ENCODE assay signal across 18 cellular contexts in genomic region chr2:3712424-3712823, GRCh38. TPM values are rescaled to one million over a fixed set of nuclear protein-coding genes. Genes with fewer than 3 reads are reported as not detected.
DNase-seq lines count a peak whose midpoint lies in the region; ATAC-seq and TF ChIP-seq lines count a peak whose summit lies in the region.
"Had no signal": no experiment of that assay in that cellular context is flagged by ENCODE, and none has a peak within 500 bp of the region (broad histone marks: within the 10 kb centered on the region; RNA-seq: fewer than 3 reads in every experiment).

No MANE protein-coding gene starts in this region.

- no peak overlapping the region for H3K56ac ChIP-seq in mesendoderm (ENCODE audit: low read length)

- H2BK5ac ChIP-seq in mesendoderm (ENCODE audit: low read length) = no peak overlapping the region

- H3K4me3 ChIP-seq in mesendoderm (ENCODE audit: low read length) = no peak overlapping the region

- H3K4me1 Mint-ChIP-seq in brain = peaks cover 34% of the 10 kb centered on the region
- H3K4me1 Mint-ChIP-seq in stimulated activated naive B cell treated with anti-CD40 and anti-IgM and Interleukin-4, amounts not matched to agents 10 μg/mL and 1 μg/mL and 100 μg/mL, for 72 hours = no peaks in the 10 kb centered on the region
- H3K4me1 Mint-ChIP-seq: H9, IgD-negative memory B cell had no signal

- no peaks in the 10 kb centered on the region for H3K36me3 ChIP-seq in mesendoderm (ENCODE audit: control insufficient read depth, insufficient read depth, low read length)

- no peaks in the 10 kb centered on the region for H3K79me2 ChIP-seq in mesendoderm (ENCODE audit: control insufficient read depth, insufficient read depth, low read length)

- H3K27ac Mint-ChIP-seq in brain = peak overlapping the region in 3 of 5 experiments; percentile 90 to 95 (median 93)
- no peak overlapping the region for H3K27ac Mint-ChIP-seq in stimulated activated naive B cell treated with anti-CD40 and anti-IgM and Interleukin-4, amounts not matched to agents 10 μg/mL and 1 μg/mL and 100 μg/mL, for 72 hours
- H3K27ac Mint-ChIP-seq: H9, IgD-negative memory B cell had no signal

- H2BK120ac ChIP-seq in mesendoderm (ENCODE audit: low read depth, low read length) = no peak overlapping the region

- DNase-seq in DMS79 treated with DMSO at 0.1 percent for 48 hours (lab: John Stamatoyannopoulos, UW) (peak; percentile 68), NCI-H1694 treated with DMSO at 0.1 percent for 48 hours (lab: John Stamatoyannopoulos, UW) (peak; percentile 60), myocyte (ENCODE audit: low read depth) (peak; percentile 13), mesendoderm (no peak)
- DNase-seq in stimulated activated naive B cell treated with anti-CD40 and anti-IgM and Interleukin-4, amounts not matched to agents 10 μg/mL and 1 μg/mL and 100 μg/mL, for 72 hours = no peak
- DNase-seq: H9, MV-4-11, NCI-H1436 treated with DMSO at 0.1 percent for 48 hours, NCI-H2107 had no signal

- no peak overlapping the region for H4K8ac ChIP-seq in mesendoderm (ENCODE audit: low read depth, low read length)

- no peak for TF ChIP-seq CTCF in brain (conservative IDR thresholded peaks at IDR 0.05)

- no peak overlapping the region for H3K4me3 Mint-ChIP-seq in brain
- no peak overlapping the region for H3K4me3 Mint-ChIP-seq in stimulated activated naive B cell treated with anti-CD40 and anti-IgM and Interleukin-4, amounts not matched to agents 10 μg/mL and 1 μg/mL and 100 μg/mL, for 72 hours
- H3K4me3 Mint-ChIP-seq: H9, IgD-negative memory B cell had no signal

- H4K5ac ChIP-seq in mesendoderm (ENCODE audit: low read length) = no peak overlapping the region

- no peaks in the 10 kb centered on the region for H3K4me1 ChIP-seq in mesendoderm (ENCODE audit: control insufficient read depth, low read depth, low read length)

- H3K79me1 ChIP-seq in mesendoderm (ENCODE audit: low read length) = no peaks in the 10 kb centered on the region

- ATAC-seq in GM18870 (IDR thresholded peaks at IDR 0.05; ENCODE audit: unreplicated experiment) = no peak
- no peak for ATAC-seq in HG03139 (IDR thresholded peaks at IDR 0.05; ENCODE audit: unreplicated experiment)
- ATAC-seq in stimulated activated naive B cell treated with anti-CD40 and anti-IgM and Interleukin-4, amounts not matched to agents 10 μg/mL and 1 μg/mL and 100 μg/mL, for 72 hours (replicated peaks) = no peak
- ATAC-seq: Panc1 had no signal

- H3K36me3 Mint-ChIP-seq in brain = no peaks in the 10 kb centered on the region
- no peaks in the 10 kb centered on the region for H3K36me3 Mint-ChIP-seq in stimulated activated naive B cell treated with anti-CD40 and anti-IgM and Interleukin-4, amounts not matched to agents 10 μg/mL and 1 μg/mL and 100 μg/mL, for 72 hours
- H3K36me3 Mint-ChIP-seq: IgD-negative memory B cell had no signal

- H3K27me3 ChIP-seq in mesendoderm (ENCODE audit: insufficient read depth, low read length, poor library complexity) = no peaks in the 10 kb centered on the region

- H3K9me3 Mint-ChIP-seq in brain = peaks cover 0 to 3% (median 0%) of the 10 kb centered on the region in 5 experiments
- no peaks in the 10 kb centered on the region for H3K9me3 Mint-ChIP-seq in stimulated activated naive B cell treated with anti-CD40 and anti-IgM and Interleukin-4, amounts not matched to agents 10 μg/mL and 1 μg/mL and 100 μg/mL, for 72 hours

- no peak overlapping the region for H2BK15ac ChIP-seq in mesendoderm (replicated peaks; ENCODE audit: low read depth)

- H3K18ac ChIP-seq in mesendoderm (ENCODE audit: low read length) = no peak overlapping the region

- H3K27ac ChIP-seq in mesendoderm (ENCODE audit: low read depth, low read length) = no peak overlapping the region
- H3K27ac ChIP-seq: C4-2B had no signal

- H3K4me2 ChIP-seq in mesendoderm (ENCODE audit: low read length) = no peak overlapping the region

- no peaks in the 10 kb centered on the region for H3K27me3 Mint-ChIP-seq in brain
- peaks cover 4 to 10% of the 10 kb centered on the region in 2 donors for H3K27me3 Mint-ChIP-seq in stimulated activated naive B cell treated with anti-CD40 and anti-IgM and Interleukin-4, amounts not matched to agents 10 μg/mL and 1 μg/mL and 100 μg/mL, for 72 hours

- H3K9ac ChIP-seq in mesendoderm (ENCODE audit: low read length) = no peak overlapping the region

- H2AK5ac ChIP-seq in mesendoderm (ENCODE audit: low read length) = no peak overlapping the region

- no peak overlapping the region for H3K4ac ChIP-seq in mesendoderm (ENCODE audit: low read depth, low read length)

- no CpG with 5 or more reads among the region's 3 CpGs for WGBS in mesendoderm (ENCODE audit: extremely low coverage, insufficient coverage, low lambda C conversion rate)

- no peak overlapping the region for H3K23ac ChIP-seq in mesendoderm (ENCODE audit: low read length)

RNA-seq across cellular contexts. Expression of gene DCDC2C, which starts 9.0 kb away (rescaled TPM):
- polyA plus RNA-seq in brain (ENCODE audit: insufficient read depth, low read depth, low replicate concordance) = not detected
- not detected in 2 replicates for total RNA-seq in myocyte
- not detected for polyA plus RNA-seq in myocyte (2012)
- 0.10 TPM for polyA plus RNA-seq in mesendoderm (2013, experiment 1 of 2)
- polyA plus RNA-seq in mesendoderm (2013, experiment 2 of 2) = not detected
- total RNA-seq: H9, HT-29, LHCN-M2, NCI-H460 had no signal
- polyA plus RNA-seq: IgD-negative memory B cell had no signal

RNA-seq across cellular contexts. Expression of gene ALLC, which starts 54.4 kb away (rescaled TPM):
- polyA plus RNA-seq in brain (ENCODE audit: insufficient read depth, low read depth, low replicate concordance) = not detected
- not detected in 2 replicates for total RNA-seq in myocyte
- polyA plus RNA-seq in myocyte (2012) = not detected
- polyA plus RNA-seq in mesendoderm (2013, experiment 1 of 2) = not detected
- not detected for polyA plus RNA-seq in mesendoderm (2013, experiment 2 of 2)
- total RNA-seq: H9, HT-29, LHCN-M2, NCI-H460 had no signal
- polyA plus RNA-seq: IgD-negative memory B cell had no signal

Comparison
In these comparisons a context has a peak if more than half of its experiments do, and no peak if none do; other contexts are left out.
1. DNase-seq: peak in DMS79 treated with DMSO at 0.1 percent for 48 hours (single experiment), NCI-H1694 treated with DMSO at 0.1 percent for 48 hours (single experiment) and myocyte (single experiment); none in mesendoderm (single experiment) and stimulated activated naive B cell treated with anti-CD40 and anti-IgM and Interleukin-4, amounts not matched to agents 10 μg/mL and 1 μg/mL and 100 μg/mL, for 72 hours (single experiment).